26 cellular contexts compared by ENCODE assay signal in the genomic region with DNA sequence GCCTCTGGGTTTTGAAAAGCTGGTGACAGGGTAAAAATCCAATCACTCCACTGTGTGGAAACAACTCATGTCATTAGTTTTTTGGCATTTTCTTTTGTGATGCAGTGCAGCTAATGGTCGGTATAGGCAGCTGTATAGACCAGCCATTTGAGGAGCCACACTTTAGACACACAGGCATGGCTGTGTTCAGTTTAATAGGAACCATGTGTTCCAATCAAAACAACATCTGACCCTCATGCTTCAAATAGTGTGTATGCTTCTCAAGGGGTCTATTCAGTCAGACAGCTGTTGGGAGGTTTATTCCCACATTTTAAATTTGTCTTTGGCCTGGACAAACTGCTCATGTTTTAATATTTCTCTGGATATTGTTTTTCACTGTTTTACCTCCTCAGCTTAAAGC.
DNase-seq lines count a peak whose midpoint lies in the region; ATAC-seq and TF ChIP-seq lines count a peak whose summit lies in the region.
"Had no signal": no experiment of that assay in that cellular context is flagged by ENCODE, and none has a peak within 500 bp of the region (broad histone marks: within the 10 kb centered on the region; RNA-seq: fewer than 3 reads in every experiment).

No MANE protein-coding gene starts in this region.

- H3K27me3 ChIP-seq in heart right ventricle, result no peaks in the 10 kb centered on the region
- no peaks in the 10 kb centered on the region for H3K27me3 ChIP-seq in right atrium auricular region
- H3K27me3 ChIP-seq: ascending aorta, upper lobe of right lung had no signal

- DNase-seq in heart right ventricle (no peak), right atrium auricular region (ENCODE audit: low spot score) (no peak), brain pericyte (ENCODE audit: low read depth, low spot score) (peak; percentile 41), ecto neural progenitor cell (ENCODE audit: low spot score) (no peak), immature natural killer cell (no peak), posterior vena cava (ENCODE audit: low spot score) (no peak), HUDEP-2 (lab: John Stamatoyannopoulos, UW; ENCODE audit: unreplicated experiment in 76 of 76) (no peak)
- DNase-seq: activated CD4-positive, alpha-beta T cell treated with anti-CD3 and anti-CD28 coated beads, Interleukin-2, amount 50 U/mL, for 48 hours; activated CD8-positive, alpha-beta memory T cell treated with anti-CD3 and anti-CD28 coated beads, Interleukin-2, amount 50 U/mL, for 48 hours; DMS79; GF-D8; hypothalamus; NCI-H187 treated with DMSO at 0.1 percent for 48 hours; NCI-H345; NCI-H82; nephron progenitor cell; SW 1271; upper lobe of right lung had no signal

- H3K36me3 ChIP-seq in heart right ventricle (peaks cover 0 to 73% (median 26%) of the 10 kb centered on the region in 9 donors), right atrium auricular region (peaks cover 34% of the 10 kb centered on the region)

- H3K4me1 Mint-ChIP-seq in nephron (peaks cover 67% of the 10 kb centered on the region), immature natural killer cell (no peaks in the 10 kb centered on the region)
- H3K4me1 Mint-ChIP-seq: central memory CD8-positive, alpha-beta T cell; WTC11 had no signal

- H3K4me3 Mint-ChIP-seq in nephron (no peak overlapping the region), immature natural killer cell (no peak overlapping the region)
- H3K4me3 Mint-ChIP-seq: activated naive CD8-positive, alpha-beta T cell; central memory CD8-positive, alpha-beta T cell; nephron progenitor cell; WTC11 had no signal

- TF ChIP-seq CTCF in heart right ventricle (IDR thresholded peaks at IDR 0.05) (no peak), right atrium auricular region (IDR thresholded peaks at IDR 0.05) (no peak), nephron (IDR thresholded peaks at IDR 0.05; ENCODE audit: unreplicated experiment in 3 of 3) (no peak)

- H3K9me3 Mint-ChIP-seq in nephron, result peaks cover 2% of the 10 kb centered on the region
- H3K9me3 Mint-ChIP-seq in immature natural killer cell, result peaks cover 0 to 4% (median under 1%) of the 10 kb centered on the region in 6 donors
- H3K9me3 Mint-ChIP-seq: central memory CD8-positive, alpha-beta T cell had no signal

- H3K4me1 ChIP-seq in heart right ventricle (peaks cover 3 to 49% (median 32%) of the 10 kb centered on the region in 9 donors), right atrium auricular region (peaks cover 0 to 38% of the 10 kb centered on the region in 2 donors)
- H3K4me1 ChIP-seq: upper lobe of right lung had no signal

- H3K27ac ChIP-seq in heart right ventricle (peak overlapping the region in 6 of 10 donors; percentile 8 to 49 (median 22)), right atrium auricular region (peak overlapping the region in 1 of 2 donors; percentile 4)
- H3K27ac ChIP-seq: epithelial cell of prostate, KMS-11, parathyroid adenoma, upper lobe of right lung had no signal

- H3K27ac Mint-ChIP-seq in nephron (peak overlapping the region; percentile 85 to 97 (median 89)), immature natural killer cell (no peak overlapping the region)
- H3K27ac Mint-ChIP-seq: activated naive CD8-positive, alpha-beta T cell; nephron progenitor cell; WTC11 had no signal

- H3K9me3 ChIP-seq in heart right ventricle (peaks cover 0 to 11% (median 0%) of the 10 kb centered on the region in 11 donors), right atrium auricular region (peaks cover 0 to 5% of the 10 kb centered on the region in 2 donors)
- H3K9me3 ChIP-seq: ascending aorta, upper lobe of right lung had no signal

- no peak overlapping the region for H3K4me3 ChIP-seq in heart right ventricle
- H3K4me3 ChIP-seq in right atrium auricular region, result no peak overlapping the region
- H3K4me3 ChIP-seq: ascending aorta, upper lobe of right lung had no signal

- peaks cover 45% of the 10 kb centered on the region for H3K36me3 Mint-ChIP-seq in nephron (ENCODE audit: low read depth)
- H3K36me3 Mint-ChIP-seq in immature natural killer cell, result peaks cover 0 to 2% (median 0%) of the 10 kb centered on the region in 3 donors
- H3K36me3 Mint-ChIP-seq: activated naive CD8-positive, alpha-beta T cell had no signal

- 79 to 82% methylated on average over 1 of the region's 1 CpG for WGBS in heart right ventricle, 2 donors

- no peaks in the 10 kb centered on the region for H3K27me3 Mint-ChIP-seq in nephron (ENCODE audit: low read depth)
- H3K27me3 Mint-ChIP-seq in immature natural killer cell (ENCODE audit: low read depth in 3 of 3), result peaks cover 2 to 9% (median 5%) of the 10 kb centered on the region in 3 donors
- H3K27me3 Mint-ChIP-seq: activated naive CD8-positive, alpha-beta T cell; central memory CD8-positive, alpha-beta T cell had no signal

- ATAC-seq in heart right ventricle, result no peak
- ATAC-seq: upper lobe of right lung, WTC11 had no signal

- intact Hi-C loops in heart right ventricle (cut with DNase I), result no loop called here
- intact Hi-C loops in posterior vena cava (cut with DNase I), result no loop called here

Comparison
In these comparisons a context has a peak if more than half of its experiments do, and no peak if none do; other contexts are left out.
1. H3K27ac Mint-ChIP-seq: peak in nephron (3 of 3); none in immature natural killer cell (0 of 6).